12 cellular contexts compared by ENCODE assay signal in the genomic region with DNA sequence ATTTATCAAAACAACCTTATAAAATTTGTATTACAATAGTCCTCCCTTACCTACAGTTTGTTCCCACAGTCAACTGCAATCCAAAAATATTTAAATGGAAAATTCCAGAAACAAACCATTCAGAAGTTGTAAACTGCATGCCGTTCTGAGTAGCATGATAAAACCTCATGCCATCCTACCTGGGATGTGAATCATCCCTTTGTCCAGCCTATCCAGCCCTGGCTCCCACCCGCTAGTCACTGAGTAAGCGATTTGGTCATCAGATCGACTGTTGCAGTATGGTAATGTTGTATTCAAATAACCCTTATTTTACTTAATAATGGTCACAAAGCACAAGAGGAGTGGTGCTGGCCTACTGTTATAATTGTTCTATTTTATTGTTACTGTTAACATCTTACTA.
DNase-seq lines count a peak whose midpoint lies in the region; ATAC-seq and TF ChIP-seq lines count a peak whose summit lies in the region.
"Had no signal": no experiment of that assay in that cellular context is flagged by ENCODE, and none has a peak within 500 bp of the region (broad histone marks: within the 10 kb centered on the region; RNA-seq: fewer than 3 reads in every experiment).

No MANE protein-coding gene starts in this region.

- peaks cover 0 to 9% (median 0%) of the 10 kb centered on the region in 3 experiments; a peak in 1 of 7 replicates for H3K36me3 Mint-ChIP-seq in H9 (ENCODE audit: insufficient read depth in 1 of 3, low read depth in 3 of 3)
- no peaks in the 10 kb centered on the region for H3K36me3 Mint-ChIP-seq in CD4-positive, alpha-beta T cell (ENCODE audit: low read depth)
- H3K36me3 Mint-ChIP-seq: CD4-positive, CD25-positive, alpha-beta regulatory T cell had no signal

- DNase-seq in H9 (no peak), RPMI7951 (ENCODE audit: low read depth) (peak; percentile 27), esophagus squamous epithelium (lab: John Stamatoyannopoulos, UW) (no peak), osteoblast (ENCODE audit: insufficient read length, low spot score, missing footprints) (peak; percentile 60), NCI-H2029 treated with DMSO at 0.1 percent for 48 hours (lab: John Stamatoyannopoulos, UW) (no peak), NCI-H187 (lab: John Stamatoyannopoulos, UW) (no peak)
- DNase-seq in CD4-positive, alpha-beta T cell = no peak
- DNase-seq: effector memory CD4-positive, alpha-beta T cell; stimulated activated CD4-positive, alpha-beta T cell treated with anti-CD3 and anti-CD28 coated beads, Interleukin-15, amount 100 ng/mL, for 24 hours had no signal

- no peak overlapping the region for H3T11ph ChIP-seq in H9 (ENCODE audit: low read length)

- no peak overlapping the region for H2BK20ac ChIP-seq in H9 (ENCODE audit: low read depth, low read length, poor library complexity, severe bottlenecking)

- H2BK12ac ChIP-seq in H9 (ENCODE audit: insufficient read length, low read depth, low read length) = no peak overlapping the region

- H3K36me3 ChIP-seq in esophagus squamous epithelium = peaks cover 0 to 11% (median 0%) of the 10 kb centered on the region in 3 donors
- no peaks in the 10 kb centered on the region for H3K36me3 ChIP-seq in osteoblast (ENCODE audit: insufficient read depth, low read length)

- no peak overlapping the region for H2AK5ac ChIP-seq in H9 (ENCODE audit: insufficient read length, low read length)

- no peak overlapping the region for H3K4me3 ChIP-seq in esophagus squamous epithelium
- no peak overlapping the region for H3K4me3 ChIP-seq in osteoblast (ENCODE audit: insufficient read depth, low read length)

- H3K56ac ChIP-seq in H9 (ENCODE audit: insufficient read length, low read depth, low read length) = no peak overlapping the region

- H3K27ac Mint-ChIP-seq in H9 = peak overlapping the region; percentile 69 to 97 (median 90); a peak in 3 of 7 replicates
- H3K27ac Mint-ChIP-seq in CD4-positive, alpha-beta T cell = no peak overlapping the region
- H3K27ac Mint-ChIP-seq: activated naive CD8-positive, alpha-beta T cell treated with anti-CD3 and anti-CD28 coated beads, Interleukin-2, amount 50 U/mL, for 24 hours had no signal

- no peak overlapping the region for H2BK5ac ChIP-seq in H9 (ENCODE audit: insufficient read length, low read length)

- CTCF ChIA-PET in CD4-positive, alpha-beta T cell (lab: Charles Lee) = no interaction called here

- POLR2A ChIA-PET in CD4-positive, alpha-beta T cell (lab: Charles Lee) = no interaction called here

- intact Hi-C loops in esophagus squamous epithelium (cut with DNase I) = no loop called here
- intact Hi-C loops in CD4-positive, alpha-beta T cell (cut with DNase I, micrococcal nuclease) = no loop called here

- H3K79me2 ChIP-seq in H9 (ENCODE audit: insufficient read depth, low read length) = no peaks in the 10 kb centered on the region
- peaks cover 6% of the 10 kb centered on the region for H3K79me2 ChIP-seq in osteoblast (ENCODE audit: insufficient read depth, low read length)

- ATAC-seq in CD4-positive, alpha-beta T cell (ENCODE audit: poor library complexity) = no peak
- no peak for ATAC-seq in HG03469 (IDR thresholded peaks at IDR 0.05; ENCODE audit: unreplicated experiment)

- no peak overlapping the region for H3K23ac ChIP-seq in H9 (ENCODE audit: insufficient read length, low read depth, low read length)

- H4K8ac ChIP-seq in H9 (replicated peaks; ENCODE audit: insufficient read length, low read depth, low read length) = no peak overlapping the region

- H2AFZ ChIP-seq in H9 (ENCODE audit: low read length) (no peak overlapping the region), osteoblast (ENCODE audit: low read length) (no peak overlapping the region)

- H3K4me2 ChIP-seq in H9 (ENCODE audit: insufficient read depth, insufficient read length, low read length) (no peak overlapping the region), osteoblast (ENCODE audit: insufficient read depth, low read length) (no peak overlapping the region)

- H3K27me3 Mint-ChIP-seq in H9 (ENCODE audit: low read depth) = no peaks in the 10 kb centered on the region; the same call in 1 of the 2 replicates
- no peaks in the 10 kb centered on the region for H3K27me3 Mint-ChIP-seq in CD4-positive, alpha-beta T cell
- H3K27me3 Mint-ChIP-seq: activated naive CD8-positive, alpha-beta T cell treated with anti-CD3 and anti-CD28 coated beads, Interleukin-2, amount 50 U/mL, for 24 hours; CD4-positive, CD25-positive, alpha-beta regulatory T cell had no signal

- no peak overlapping the region for H4K91ac ChIP-seq in H9 (ENCODE audit: insufficient read length, low read depth, low read length)

- no CpG with 5 or more reads among the region's 4 CpGs for WGBS in H9 (ENCODE audit: extremely low coverage, insufficient read length, low lambda C conversion rate)
- 56 to 70% methylated on average over 4 of the region's 4 CpGs for WGBS in esophagus squamous epithelium, 2 donors

- H4K20me1 ChIP-seq in H9 (ENCODE audit: control insufficient read depth, insufficient read depth, insufficient read length) (no peaks in the 10 kb centered on the region), osteoblast (ENCODE audit: insufficient read depth, low read length) (peaks cover 8% of the 10 kb centered on the region)

- peaks cover 34 to 35% of the 10 kb centered on the region in 2 experiments for H3K4me1 Mint-ChIP-seq in H9
- H3K4me1 Mint-ChIP-seq in CD4-positive, alpha-beta T cell (ENCODE audit: low read depth) = peaks cover 26% of the 10 kb centered on the region

- no peak overlapping the region for H3K18ac ChIP-seq in H9 (ENCODE audit: insufficient read length, low read depth, low read length)

- TF ChIP-seq CTCF in H9 (conservative IDR thresholded peaks at IDR 0.05) = no peak
- no peak for TF ChIP-seq CTCF in esophagus squamous epithelium (IDR thresholded peaks at IDR 0.05)
- no peak for TF ChIP-seq CTCF in osteoblast (IDR thresholded peaks at IDR 0.05; ENCODE audit: extremely low read depth, low read depth, low read length)
- no peak for TF ChIP-seq CTCF in CD4-positive, alpha-beta T cell (IDR thresholded peaks at IDR 0.05)

- H3K79me1 ChIP-seq in H9 (ENCODE audit: insufficient read depth, low read depth, low read length, poor library complexity, severe bottlenecking) = no peaks in the 10 kb centered on the region

- H3K9me3 ChIP-seq in H9 (ENCODE audit: control insufficient read depth, low read depth, low read length) (no peaks in the 10 kb centered on the region), esophagus squamous epithelium (no peaks in the 10 kb centered on the region), osteoblast (ENCODE audit: low read depth, low read length) (no peaks in the 10 kb centered on the region)
- H3K9me3 ChIP-seq in CD4-positive, alpha-beta T cell (ENCODE audit: control insufficient read depth, low read length) = no peaks in the 10 kb centered on the region

- no peaks in the 10 kb centered on the region for H3K27me3 ChIP-seq in H9 (ENCODE audit: insufficient read depth, low read length)
- H3K27me3 ChIP-seq in esophagus squamous epithelium = no peaks in the 10 kb centered on the region
- no peaks in the 10 kb centered on the region for H3K27me3 ChIP-seq in osteoblast (ENCODE audit: insufficient read depth, low read length)
- no peaks in the 10 kb centered on the region for H3K27me3 ChIP-seq in CD4-positive, alpha-beta T cell (ENCODE audit: control insufficient read depth, insufficient read depth, low read length)

- no peak overlapping the region for H2BK15ac ChIP-seq in H9 (ENCODE audit: low read depth, low read length)

- no peaks in the 10 kb centered on the region for H3K23me2 ChIP-seq in H9 (ENCODE audit: insufficient read length, low read depth, low read length, poor library complexity, severe bottlenecking)

- no peak overlapping the region for H3K9ac ChIP-seq in H9 (ENCODE audit: extremely low read depth, insufficient read length, low read length)

- H3K4ac ChIP-seq in H9 (ENCODE audit: low read depth, low read length) = no peak overlapping the region

- no peak for TF ChIP-seq POLR2A in esophagus squamous epithelium (IDR thresholded peaks at IDR 0.05)

- H3K4me3 Mint-ChIP-seq in H9 = peak overlapping the region in 1 of 2 experiments; percentile 74; a peak in 3 of 5 replicates
- H3K4me3 Mint-ChIP-seq in CD4-positive, alpha-beta T cell = no peak overlapping the region
- H3K4me3 Mint-ChIP-seq: activated naive CD8-positive, alpha-beta T cell treated with anti-CD3 and anti-CD28 coated beads, Interleukin-2, amount 50 U/mL, for 24 hours; CD4-positive, CD25-positive, alpha-beta regulatory T cell had no signal

- H3K14ac ChIP-seq in H9 (ENCODE audit: insufficient read depth, low read length) = no peak overlapping the region

- H4K5ac ChIP-seq in H9 (ENCODE audit: insufficient read length, low read depth, low read length) = no peak overlapping the region

- H2BK120ac ChIP-seq in H9 (ENCODE audit: low read depth, low read length, poor library complexity, severe bottlenecking) = no peak overlapping the region

- H3K27ac ChIP-seq in H9 (ENCODE audit: insufficient read length, low read depth, low read length) = no peak overlapping the region
- peak overlapping the region in 3 of 4 donors; percentile 83 to 90 (median 85) for H3K27ac ChIP-seq in esophagus squamous epithelium
- H3K27ac ChIP-seq in osteoblast (ENCODE audit: low read depth, low read length) = no peak overlapping the region
- no peak overlapping the region for H3K27ac ChIP-seq in CD4-positive, alpha-beta T cell (ENCODE audit: low read depth, low read length)

- H3K4me1 ChIP-seq in H9 (ENCODE audit: insufficient read depth, low read length) = peaks cover 2% of the 10 kb centered on the region
- peaks cover 21 to 37% (median 24%) of the 10 kb centered on the region in 3 donors for H3K4me1 ChIP-seq in esophagus squamous epithelium
- H3K4me1 ChIP-seq in osteoblast (ENCODE audit: insufficient read depth, low read length) = peaks cover 17% of the 10 kb centered on the region

- H3K9me3 Mint-ChIP-seq in H9 = no peaks in the 10 kb centered on the region
- no peaks in the 10 kb centered on the region for H3K9me3 Mint-ChIP-seq in CD4-positive, alpha-beta T cell
- H3K9me3 Mint-ChIP-seq: activated naive CD8-positive, alpha-beta T cell treated with anti-CD3 and anti-CD28 coated beads, Interleukin-2, amount 50 U/mL, for 24 hours; CD4-positive, CD25-positive, alpha-beta regulatory T cell had no signal

Comparison
In these comparisons a context has a peak if more than half of its experiments do, and no peak if none do; other contexts are left out.
1. DNase-seq: peak in RPMI7951 (single experiment) and osteoblast (single experiment); none in H9 (single experiment), esophagus squamous epithelium (single experiment), NCI-H2029 treated with DMSO at 0.1 percent for 48 hours (single experiment), CD4-positive, alpha-beta T cell (0 of 10) and NCI-H187 (0 of 2).
2. H3K27ac ChIP-seq: peak in esophagus squamous epithelium (3 of 4); none in H9 (single experiment), osteoblast (single experiment) and CD4-positive, alpha-beta T cell (single experiment).